Comparison of ENCODE assay signal across 1 cellular context in genomic region chr20:36775196-36775595, GRCh38.
TF ChIP-seq lines count a peak whose summit lies in the region.

No MANE protein-coding gene starts in this region.

TF ChIP-seq in H1, 55 proteins besides CTCF, POLR2A, EP300 and RAD21:
- TF ChIP-seq E2F6 (IDR thresholded peaks at IDR 0.05) (no peak), JUN (IDR thresholded peaks at IDR 0.05; ENCODE audit: low read depth, low read length) (no peak), CREB1 (IDR thresholded peaks at IDR 0.05) (no peak), SIX5 (IDR thresholded peaks at IDR 0.05; ENCODE audit: low read depth, low read length) (no peak), CEBPB (IDR thresholded peaks at IDR 0.05; ENCODE audit: low read depth, low read length) (no peak), BRCA1 (IDR thresholded peaks at IDR 0.05; ENCODE audit: low read depth, low read length) (no peak), KDM4A (IDR thresholded peaks at IDR 0.05; ENCODE audit: low read depth, low read length, severe bottlenecking) (no peak), TAF1 (IDR thresholded peaks at IDR 0.05; ENCODE audit: low read depth, low read length) (no peak), NRF1 (IDR thresholded peaks at IDR 0.05; ENCODE audit: low read depth, low read length) (no peak), CTBP2 (IDR thresholded peaks at IDR 0.05; ENCODE audit: borderline replicate concordance, insufficient read depth, insufficient read length, low read length) (no peak), PHF8 (conservative IDR thresholded peaks at IDR 0.05; ENCODE audit: low read depth, low read length) (no peak), CHD7 (IDR thresholded peaks at IDR 0.05; ENCODE audit: insufficient replicate concordance, low read length) (no peak), EZH2 (IDR thresholded peaks at IDR 0.05; ENCODE audit: low read depth, low read length, severe bottlenecking) (no peak)
